ENCODE assay signal across 15 cellular contexts in the genomic region with DNA sequence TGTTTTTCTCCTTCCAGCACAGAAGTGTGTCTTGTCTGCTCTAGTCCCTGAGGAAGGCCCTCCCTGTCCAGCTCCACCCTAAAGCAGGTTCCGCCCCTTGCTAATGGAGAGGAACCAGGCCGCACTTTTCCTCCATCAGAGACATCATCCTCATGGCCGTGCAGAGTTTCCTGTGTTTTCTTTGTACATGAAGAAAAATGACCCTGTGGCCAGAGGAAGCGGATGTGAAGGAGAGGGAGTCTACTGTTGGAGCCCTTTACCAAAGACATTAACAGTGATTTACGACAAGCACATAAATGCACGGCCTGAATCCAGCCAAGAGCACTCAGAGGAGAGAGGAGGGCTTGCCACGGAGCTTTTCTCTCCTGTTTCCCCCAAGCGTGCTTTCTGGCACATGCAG.
DNase-seq lines count a peak whose midpoint lies in the region; ATAC-seq and TF ChIP-seq lines count a peak whose summit lies in the region.
"Had no signal": no experiment of that assay in that cellular context is flagged by ENCODE, and none has a peak within 500 bp of the region (broad histone marks: within the 10 kb centered on the region; RNA-seq: fewer than 3 reads in every experiment).

No MANE protein-coding gene starts in this region.

- POLR2A ChIA-PET in MCF 10A (lab: Yijun Ruan, JAX) = no interaction called here

- H3K9me3 ChIP-seq in heart right ventricle (no peaks in the 10 kb centered on the region), osteoblast (ENCODE audit: low read depth, low read length) (no peaks in the 10 kb centered on the region)
- H3K9me3 ChIP-seq: tibial nerve had no signal

- H3K4me3 ChIP-seq in heart right ventricle = no peak overlapping the region
- H3K4me3 ChIP-seq in astrocyte of the spinal cord (ENCODE audit: low read depth, low read length) = no peak overlapping the region
- H3K4me3 ChIP-seq in osteoblast (ENCODE audit: insufficient read depth, low read length) = no peak overlapping the region
- H3K4me3 ChIP-seq: tibial nerve had no signal

- peak; percentile 25 to 78 (median 58) for ATAC-seq in heart right ventricle
- no peak for ATAC-seq in left cardiac atrium
- ATAC-seq in GM21423 (IDR thresholded peaks at IDR 0.05; ENCODE audit: unreplicated experiment) = no peak

- H4K20me1 ChIP-seq in osteoblast (ENCODE audit: insufficient read depth, low read length) = no peaks in the 10 kb centered on the region

- 54 to 68% methylated on average over 8 of the region's 8 CpGs for WGBS in heart right ventricle, 2 donors

- intact Hi-C loops in heart right ventricle (cut with DNase I) (loop anchor here in 6 of 10 donors (5.0 kb wide), 3 partner anchors 44 to 129 kb away; a partner anchor contains a TSS), left cardiac atrium (cut with DNase I) (loop anchor here in 1 of 2 donors (5.0 kb wide), 1 partner anchor 109 kb away; a partner anchor contains a TSS), MCF 10A (cut with micrococcal nuclease) (no loop called here)

- H3K36me3 ChIP-seq in heart right ventricle = peaks cover 0 to 40% (median 13%) of the 10 kb centered on the region in 9 donors
- H3K36me3 ChIP-seq in osteoblast (ENCODE audit: insufficient read depth, low read length) = no peaks in the 10 kb centered on the region

- DNase-seq in heart right ventricle (peak in 1 of 2 donors; percentile 63), left cardiac atrium (no peak), astrocyte of the spinal cord (ENCODE audit: low read depth, low spot score) (peak; percentile 65), lung microvascular endothelial cell (ENCODE audit: low read depth in 2 of 2) (peak; percentile 43 to 52), MCF 10A (ENCODE audit: unreplicated experiment) (no peak), osteoblast (ENCODE audit: insufficient read length, low spot score, missing footprints) (no peak)
- DNase-seq in central memory CD4-positive, alpha-beta T cell = no peak
- DNase-seq: hypothalamus, MV-4-11, NCI-H526 treated with DMSO at 0.1 percent for 48 hours, SIG-M5 had no signal

- CTCF ChIA-PET in MCF 10A (lab: Yijun Ruan, JAX) = no interaction called here

- no peaks in the 10 kb centered on the region for H3K9me3 Mint-ChIP-seq in MCF 10A (ENCODE audit: unreplicated experiment)
- H3K9me3 Mint-ChIP-seq: central memory CD8-positive, alpha-beta T cell; memory B cell had no signal

- H3K27me3 Mint-ChIP-seq in MCF 10A (ENCODE audit: insufficient read depth, unreplicated experiment) = peaks cover 39% of the 10 kb centered on the region
- H3K27me3 Mint-ChIP-seq: central memory CD8-positive, alpha-beta T cell; memory B cell had no signal

- no peak overlapping the region for H3K27ac Mint-ChIP-seq in MCF 10A (ENCODE audit: low read depth, unreplicated experiment)
- H3K27ac Mint-ChIP-seq: memory B cell had no signal

- H3K4me2 ChIP-seq in osteoblast (ENCODE audit: insufficient read depth, low read length) = no peak overlapping the region

- H3K27ac ChIP-seq in heart right ventricle (peak overlapping the region in 9 of 10 donors; percentile 56 to 87 (median 75)), osteoblast (ENCODE audit: low read depth, low read length) (no peak overlapping the region)

- no peak overlapping the region for H2AFZ ChIP-seq in osteoblast (ENCODE audit: low read length)

- H3K4me1 ChIP-seq in heart right ventricle (peaks cover 21 to 86% (median 62%) of the 10 kb centered on the region in 9 donors), osteoblast (ENCODE audit: insufficient read depth, low read length) (no peaks in the 10 kb centered on the region)

- peaks cover 17% of the 10 kb centered on the region for H3K4me1 Mint-ChIP-seq in MCF 10A (ENCODE audit: insufficient read depth, unreplicated experiment)

- no peak overlapping the region for H3K4me3 Mint-ChIP-seq in MCF 10A (ENCODE audit: unreplicated experiment)
- H3K4me3 Mint-ChIP-seq: central memory CD8-positive, alpha-beta T cell; memory B cell had no signal

- in situ Hi-C loops in astrocyte of the spinal cord (cut with HindIII; ENCODE audit: low sequenced_read_pairs) = no loop called here

- H3K36me3 Mint-ChIP-seq in MCF 10A (ENCODE audit: insufficient read depth, unreplicated experiment) = no peaks in the 10 kb centered on the region

- TF ChIP-seq CTCF in heart right ventricle (IDR thresholded peaks at IDR 0.05) = no peak
- TF ChIP-seq CTCF in astrocyte of the spinal cord (IDR thresholded peaks at IDR 0.05; ENCODE audit: low read depth, low read length) = no peak
- TF ChIP-seq CTCF in MCF 10A (IDR thresholded peaks at IDR 0.05; ENCODE audit: unreplicated experiment) = no peak
- TF ChIP-seq CTCF in osteoblast (IDR thresholded peaks at IDR 0.05; ENCODE audit: extremely low read depth, low read depth, low read length) = no peak

- H3K27me3 ChIP-seq in heart right ventricle (no peaks in the 10 kb centered on the region), osteoblast (ENCODE audit: insufficient read depth, low read length) (no peaks in the 10 kb centered on the region)
- H3K27me3 ChIP-seq: tibial nerve had no signal

- no peaks in the 10 kb centered on the region for H3K79me2 ChIP-seq in osteoblast (ENCODE audit: insufficient read depth, low read length)

- no TSS peak for BruUV-seq in MCF 10A (replicated peaks; lab: Mats Ljungman, UMichigan)

Comparison
In these comparisons a context has a peak if more than half of its experiments do, and no peak if none do; other contexts are left out.
1. ATAC-seq: peak in heart right ventricle (8 of 8); none in left cardiac atrium (0 of 2) and GM21423 (single experiment).
2. DNase-seq: peak in astrocyte of the spinal cord (single experiment) and lung microvascular endothelial cell (2 of 2); none in left cardiac atrium (single experiment), MCF 10A (single experiment), osteoblast (single experiment) and central memory CD4-positive, alpha-beta T cell (single experiment).